1 cellular context compared by ENCODE assay signal in genomic region chr15:40618906-40619305, GRCh38.
TF ChIP-seq lines count a peak whose summit lies in the region.

No MANE protein-coding gene starts in this region.

TF ChIP-seq in GM23338, 12 proteins besides CTCF, POLR2A, EP300 and RAD21 (continued from another document):
- TF ChIP-seq REST (IDR thresholded peaks at IDR 0.05; ENCODE audit: unreplicated experiment) (no peak), EZH2 (IDR thresholded peaks at IDR 0.05; ENCODE audit: low read depth, unreplicated experiment) (no peak), ZNF114 (CRISPR knock-in tag; IDR thresholded peaks at IDR 0.05) (no peak), ZNF331 (CRISPR knock-in tag; IDR thresholded peaks at IDR 0.05; ENCODE audit: low read depth) (no peak), JUNB (IDR thresholded peaks at IDR 0.05; ENCODE audit: unreplicated experiment) (no peak), ZNF462 (CRISPR knock-in tag; IDR thresholded peaks at IDR 0.05) (no peak), NANOG (IDR thresholded peaks at IDR 0.05; ENCODE audit: borderline replicate concordance) (no peak)
TF ChIP-seq in GM23338: peak in this region for 0.
